ENCODE assay signal across 15 cellular contexts in genomic region chr15:38038659-38039442, GRCh38.
DNase-seq lines count a peak whose midpoint lies in the region; ATAC-seq, FAIRE-seq and TF ChIP-seq lines count a peak whose summit lies in the region.
"Had no signal": no experiment of that assay in that cellular context is flagged by ENCODE, and none has a peak within 500 bp of the region (broad histone marks: within the 10 kb centered on the region; RNA-seq: fewer than 3 reads in every experiment).

No MANE protein-coding gene starts in this region.

- DNase-seq in HFFc6 (peak; percentile 91), amniotic epithelial cell (ENCODE audit: low read depth) (peak; percentile 83), fibroblast of pulmonary artery (ENCODE audit: low read depth) (peak; percentile 62), urothelium cell line (ENCODE audit: low spot score) (peak; percentile 40), WERI-Rb-1 (no peak), iPS-NIHi11 (ENCODE audit: low spot score) (no peak)
- DNase-seq: activated CD8-positive, alpha-beta T cell treated with anti-CD3 and anti-CD28 coated beads for 36 hours; Calu3; KG1; NCI-H1694; NCI-H524 treated with DMSO at 0.1 percent for 48 hours; occipital lobe; spleen had no signal

- ATAC-seq in GM18517 (IDR thresholded peaks at IDR 0.05; ENCODE audit: unreplicated experiment) = no peak
- ATAC-seq: activated CD8-positive, alpha-beta T cell treated with anti-CD3 and anti-CD28 coated beads for 36 hours had no signal

- peak overlapping the region; percentile 63 for H3K4me3 Mint-ChIP-seq in HFFc6
- H3K4me3 Mint-ChIP-seq: activated CD8-positive, alpha-beta T cell treated with anti-CD3 and anti-CD28 coated beads for 36 hours; mesothelial cell of epicardium had no signal

- no peak overlapping the region for H3K27ac ChIP-seq in WERI-Rb-1
- H3K27ac ChIP-seq: spleen had no signal

- peak overlapping the region; percentile 97 for H3K27ac Mint-ChIP-seq in HFFc6
- H3K27ac Mint-ChIP-seq: activated CD8-positive, alpha-beta T cell treated with anti-CD3 and anti-CD28 coated beads for 36 hours; mesothelial cell of epicardium had no signal

- H3K4me3 ChIP-seq in fibroblast of pulmonary artery (replicated peaks; ENCODE audit: low read depth, low read length) (no peak overlapping the region), WERI-Rb-1 (ENCODE audit: low read depth, low read length) (no peak overlapping the region)
- H3K4me3 ChIP-seq: spleen had no signal

- H3K4me1 Mint-ChIP-seq in HFFc6 (ENCODE audit: low read depth) = peaks cover 83% of the 10 kb centered on the region

- no peak for FAIRE-seq in urothelium cell line (lab: Jason Lieb, UNC)

- TF ChIP-seq CTCF in HFFc6 (IDR thresholded peaks at IDR 0.05) = no peak
- TF ChIP-seq CTCF in fibroblast of pulmonary artery (IDR thresholded peaks at IDR 0.05; ENCODE audit: low read length, missing control alignments) = no peak
- no peak for TF ChIP-seq CTCF in WERI-Rb-1 (IDR thresholded peaks at IDR 0.05; ENCODE audit: low read depth, low read length)

- no peaks in the 10 kb centered on the region for H3K9me3 Mint-ChIP-seq in HFFc6
- H3K9me3 Mint-ChIP-seq: activated CD8-positive, alpha-beta T cell treated with anti-CD3 and anti-CD28 coated beads for 36 hours; mesothelial cell of epicardium had no signal

- no peaks in the 10 kb centered on the region for H3K27me3 Mint-ChIP-seq in HFFc6 (ENCODE audit: insufficient read depth)

- H3K9me3 ChIP-seq in WERI-Rb-1 (ENCODE audit: severe bottlenecking) = no peaks in the 10 kb centered on the region
- H3K9me3 ChIP-seq: spleen had no signal

- H3K36me3 ChIP-seq in WERI-Rb-1 = no peaks in the 10 kb centered on the region
- H3K36me3 ChIP-seq: spleen had no signal

- no peaks in the 10 kb centered on the region for H3K27me3 ChIP-seq in WERI-Rb-1 (ENCODE audit: insufficient read depth, low read depth, severe bottlenecking)

- no peaks in the 10 kb centered on the region for H3K36me3 Mint-ChIP-seq in HFFc6 (ENCODE audit: low read depth)
- H3K36me3 Mint-ChIP-seq: mesothelial cell of epicardium had no signal

Comparison
In these comparisons a context has a peak if more than half of its experiments do, and no peak if none do; other contexts are left out.
1. DNase-seq: peak in HFFc6 (single experiment), amniotic epithelial cell (single experiment), fibroblast of pulmonary artery (single experiment) and urothelium cell line (single experiment); none in WERI-Rb-1 (single experiment) and iPS-NIHi11 (single experiment).